Comparison of ENCODE assay signal across 1 cellular context in the genomic region with DNA sequence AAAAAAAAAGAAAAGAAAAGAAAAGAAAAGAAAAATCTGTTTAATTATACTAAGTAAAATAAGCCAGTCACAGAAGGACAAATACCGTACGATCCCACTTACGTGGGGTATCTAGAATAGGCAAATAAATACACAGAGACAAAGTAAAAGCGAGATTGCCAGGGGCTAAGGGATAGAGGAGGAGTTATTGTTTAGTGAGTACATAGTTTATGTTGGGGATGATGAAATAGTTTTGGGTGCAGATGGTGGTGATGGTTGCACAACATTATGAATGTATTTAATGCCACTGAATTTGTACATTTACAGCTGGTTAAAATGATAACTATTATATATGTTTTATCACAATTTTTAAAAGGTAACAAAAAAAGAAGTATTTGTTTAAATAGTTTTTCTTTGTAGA.
A peak's percentile ranks its signal among the peaks of the same experiment; 100 is the strongest.
TF ChIP-seq lines count a peak whose summit lies in the region.

No MANE protein-coding gene starts in this region.

TF ChIP-seq in K562, 482 proteins besides CTCF, POLR2A, EP300 and RAD21:
- TF ChIP-seq CEBPB (tag; IDR thresholded peaks at IDR 0.05) (peak; percentile 73), NFATC3 (IDR thresholded peaks at IDR 0.05) (no peak), SRF (CRISPR knock-in tag; IDR thresholded peaks at IDR 0.05) (no peak), NR1H2 (CRISPR knock-in tag; IDR thresholded peaks at IDR 0.05) (no peak), SRSF1 (IDR thresholded peaks at IDR 0.05; ENCODE audit: low read depth, low read length) (no peak), RHOXF2B (CRISPR knock-in tag; conservative IDR thresholded peaks at IDR 0.05) (no peak), RBM17 (IDR thresholded peaks at IDR 0.05; ENCODE audit: borderline replicate concordance, low read depth, low read length) (no peak), RB1 (IDR thresholded peaks at IDR 0.05; ENCODE audit: low read depth) (no peak), CEBPG (CRISPR knock-in tag; IDR thresholded peaks at IDR 0.05) (no peak), CEBPG (tag; conservative IDR thresholded peaks at IDR 0.05 in 1 of 2, IDR thresholded peaks at IDR 0.05 in 1 of 2) (peak; percentile 63 to 80; a peak in 3 of 4 replicates), FOXK1 (CRISPR knock-in tag; IDR thresholded peaks at IDR 0.05; ENCODE audit: borderline replicate concordance) (no peak), ZNF830 (CRISPR knock-in tag; IDR thresholded peaks at IDR 0.05) (no peak), MBD2 (IDR thresholded peaks at IDR 0.05; ENCODE audit: borderline replicate concordance, low read depth) (no peak), TSC22D4 (tag; IDR thresholded peaks at IDR 0.05) (no peak), MAZ (CRISPR knock-in tag; conservative IDR thresholded peaks at IDR 0.05 in 1 of 2, IDR thresholded peaks at IDR 0.05 in 1 of 2) (no peak), BRD4 (IDR thresholded peaks at IDR 0.05) (no peak), ARID2 (IDR thresholded peaks at IDR 0.05) (no peak)
- TF ChIP-seq, protein P1, sequence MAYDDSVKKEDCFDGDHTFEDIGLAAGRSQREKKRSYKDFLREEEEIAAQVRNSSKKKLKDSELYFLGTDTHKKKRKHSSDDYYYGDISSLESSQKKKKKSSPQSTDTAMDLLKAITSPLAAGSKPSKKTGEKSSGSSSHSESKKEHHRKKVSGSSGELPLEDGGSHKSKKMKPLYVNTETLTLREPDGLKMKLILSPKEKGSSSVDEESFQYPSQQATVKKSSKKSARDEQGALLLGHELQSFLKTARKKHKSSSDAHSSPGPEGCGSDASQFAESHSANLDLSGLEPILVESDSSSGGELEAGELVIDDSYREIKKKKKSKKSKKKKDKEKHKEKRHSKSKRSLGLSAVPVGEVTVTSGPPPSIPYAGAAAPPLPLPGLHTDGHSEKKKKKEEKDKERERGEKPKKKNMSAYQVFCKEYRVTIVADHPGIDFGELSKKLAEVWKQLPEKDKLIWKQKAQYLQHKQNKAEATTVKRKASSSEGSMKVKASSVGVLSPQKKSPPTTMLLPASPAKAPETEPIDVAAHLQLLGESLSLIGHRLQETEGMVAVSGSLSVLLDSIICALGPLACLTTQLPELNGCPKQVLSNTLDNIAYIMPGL (CRISPR knock-in tag; IDR thresholded peaks at IDR 0.05) = no peak
- TF ChIP-seq, protein P2, sequence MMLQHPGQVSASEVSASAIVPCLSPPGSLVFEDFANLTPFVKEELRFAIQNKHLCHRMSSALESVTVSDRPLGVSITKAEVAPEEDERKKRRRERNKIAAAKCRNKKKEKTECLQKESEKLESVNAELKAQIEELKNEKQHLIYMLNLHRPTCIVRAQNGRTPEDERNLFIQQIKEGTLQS (IDR thresholded peaks at IDR 0.05) = peak; percentile 64
- TF ChIP-seq, protein P2 (CRISPR knock-in tag; conservative IDR thresholded peaks at IDR 0.05) = no peak
